Comparison of ENCODE assay signal across 18 cellular contexts in genomic region chr14:104442107-104442551, GRCh38.
A peak's percentile ranks its signal among the peaks of the same experiment; 100 is the strongest.
DNase-seq lines count a peak whose midpoint lies in the region; ATAC-seq and TF ChIP-seq lines count a peak whose summit lies in the region.
"Had no signal": no experiment of that assay in that cellular context is flagged by ENCODE, and none has a peak within 500 bp of the region (broad histone marks: within the 10 kb centered on the region; RNA-seq: fewer than 3 reads in every experiment).

No MANE protein-coding gene starts in this region.

- H3K4me3 Mint-ChIP-seq in glutamatergic neuron (ENCODE audit: unreplicated experiment), result no peak overlapping the region
- no peak overlapping the region for H3K4me3 Mint-ChIP-seq in stimulated activated effector memory CD8-positive, alpha-beta T cell treated with anti-CD3 and anti-CD28 coated beads, Interleukin-12 subunit alpha, Interleukin-12 subunit beta, amount 100 ng/mL, for 72 hours
- H3K4me3 Mint-ChIP-seq: activated CD8-positive, alpha-beta T cell treated with anti-CD3 and anti-CD28 coated beads for 36 hours; activated T-helper 17 cell treated with anti-CD3 and anti-CD28 coated beads, Interleukin-2, amount 50 U/mL, for 72 hours had no signal

- peaks cover 5% of the 10 kb centered on the region for H3K4me1 Mint-ChIP-seq in glutamatergic neuron (ENCODE audit: low read depth, unreplicated experiment)
- peaks cover 4% of the 10 kb centered on the region for H3K4me1 Mint-ChIP-seq in stimulated activated effector memory CD8-positive, alpha-beta T cell treated with anti-CD3 and anti-CD28 coated beads, Interleukin-12 subunit alpha, Interleukin-12 subunit beta, amount 100 ng/mL, for 72 hours

- no peaks in the 10 kb centered on the region for H3K36me3 ChIP-seq in RWPE2 (ENCODE audit: low read depth)
- H3K36me3 ChIP-seq: right lobe of liver had no signal

- TF ChIP-seq CTCF in RWPE2 (IDR thresholded peaks at IDR 0.05; ENCODE audit: poor library complexity, severe bottlenecking) (no peak), glutamatergic neuron (IDR thresholded peaks at IDR 0.05; ENCODE audit: partially characterized antibody, unreplicated experiment) (no peak)

- no peak overlapping the region for H3K4me3 ChIP-seq in RWPE2 (ENCODE audit: severe bottlenecking)
- H3K4me3 ChIP-seq: right lobe of liver had no signal

- H3K9me3 ChIP-seq in RWPE2 (ENCODE audit: severe bottlenecking), result no peaks in the 10 kb centered on the region
- H3K9me3 ChIP-seq: right lobe of liver had no signal

- H3K27ac ChIP-seq in RWPE2 (ENCODE audit: poor library complexity, severe bottlenecking), result no peak overlapping the region
- H3K27ac ChIP-seq: C4-2B, right lobe of liver had no signal

- no peak overlapping the region for H3K27ac Mint-ChIP-seq in glutamatergic neuron (ENCODE audit: unreplicated experiment)
- H3K27ac Mint-ChIP-seq in stimulated activated effector memory CD8-positive, alpha-beta T cell treated with anti-CD3 and anti-CD28 coated beads, Interleukin-12 subunit alpha, Interleukin-12 subunit beta, amount 100 ng/mL, for 72 hours, result no peak overlapping the region
- H3K27ac Mint-ChIP-seq: activated CD8-positive, alpha-beta T cell treated with anti-CD3 and anti-CD28 coated beads for 36 hours; activated T-helper 17 cell treated with anti-CD3 and anti-CD28 coated beads, Interleukin-2, amount 50 U/mL, for 72 hours had no signal

- ATAC-seq in RWPE2 (ENCODE audit: low read depth) (no peak), HG03159 (IDR thresholded peaks at IDR 0.05; ENCODE audit: unreplicated experiment) (no peak)
- no peak for ATAC-seq in stimulated activated effector memory CD8-positive, alpha-beta T cell treated with anti-CD3 and anti-CD28 coated beads, Interleukin-12 subunit alpha, Interleukin-12 subunit beta, amount 100 ng/mL, for 72 hours
- ATAC-seq: activated CD8-positive, alpha-beta T cell treated with anti-CD3 and anti-CD28 coated beads for 36 hours; activated T-helper 17 cell treated with anti-CD3 and anti-CD28 coated beads, Interleukin-2, amount 50 U/mL, for 72 hours; stimulated activated naive CD8-positive, alpha-beta T cell treated with anti-CD3 and anti-CD28 coated beads, Interleukin-15, Interleukin-2, amounts not matched to agents 100 U/mL and 50 U/mL, for 24 hours had no signal

- peak; percentile 44 for DNase-seq in activated effector memory CD4-positive, alpha-beta T cell treated with anti-CD3 and anti-CD28 coated beads, Interleukin-2, amount 50 U/mL, for 16 hours
- no peak for DNase-seq in activated effector memory CD4-positive, alpha-beta T cell treated with Interleukin-2 at 50 U/mL for 16 hours
- DNase-seq in RWPE2 (ENCODE audit: low spot score) (peak; percentile 65), glutamatergic neuron (peak; percentile 38), ureter (ENCODE audit: low spot score) (no peak), SIG-M5 (lab: John Stamatoyannopoulos, UW) (no peak)
- peak; percentile 1 to 40 for DNase-seq in stimulated activated effector memory CD8-positive, alpha-beta T cell treated with anti-CD3 and anti-CD28 coated beads, Interleukin-12 subunit alpha, Interleukin-12 subunit beta, amount 100 ng/mL, for 72 hours (ENCODE audit: low spot score in 2 of 2)
- DNase-seq: activated CD8-positive, alpha-beta T cell treated with anti-CD3 and anti-CD28 coated beads for 36 hours; central memory CD4-positive, alpha-beta T cell; effector CD4-positive, alpha-beta T cell; GF-D8; NCI-H1105; NCI-H510A treated with DMSO at 0.1 percent for 48 hours; stimulated activated naive CD8-positive, alpha-beta T cell treated with anti-CD3 and anti-CD28 coated beads, Interleukin-15, Interleukin-2, amounts not matched to agents 100 U/mL and 50 U/mL, for 24 hours had no signal

- peaks cover 9% of the 10 kb centered on the region for H3K9me3 Mint-ChIP-seq in glutamatergic neuron (ENCODE audit: unreplicated experiment)
- peaks cover 6% of the 10 kb centered on the region for H3K9me3 Mint-ChIP-seq in stimulated activated effector memory CD8-positive, alpha-beta T cell treated with anti-CD3 and anti-CD28 coated beads, Interleukin-12 subunit alpha, Interleukin-12 subunit beta, amount 100 ng/mL, for 72 hours

- H3K4me1 ChIP-seq in RWPE2 (ENCODE audit: insufficient read depth, poor library complexity, severe bottlenecking), result no peaks in the 10 kb centered on the region
- H3K4me1 ChIP-seq: right lobe of liver had no signal

- H3K27me3 Mint-ChIP-seq in glutamatergic neuron (ENCODE audit: unreplicated experiment), result peaks cover 4% of the 10 kb centered on the region
- H3K27me3 Mint-ChIP-seq: activated CD8-positive, alpha-beta T cell treated with anti-CD3 and anti-CD28 coated beads for 36 hours had no signal

- peaks cover 25% of the 10 kb centered on the region for H3K27me3 ChIP-seq in RWPE2 (ENCODE audit: insufficient read depth, poor library complexity, severe bottlenecking)
- H3K27me3 ChIP-seq: right lobe of liver had no signal

- peaks cover 13% of the 10 kb centered on the region for H3K36me3 Mint-ChIP-seq in glutamatergic neuron (ENCODE audit: unreplicated experiment)
- peaks cover 12% of the 10 kb centered on the region for H3K36me3 Mint-ChIP-seq in stimulated activated effector memory CD8-positive, alpha-beta T cell treated with anti-CD3 and anti-CD28 coated beads, Interleukin-12 subunit alpha, Interleukin-12 subunit beta, amount 100 ng/mL, for 72 hours

Comparison
In these comparisons a context has a peak if more than half of its experiments do, and no peak if none do; other contexts are left out.
1. DNase-seq: peak in activated effector memory CD4-positive, alpha-beta T cell treated with anti-CD3 and anti-CD28 coated beads, Interleukin-2, amount 50 U/mL, for 16 hours (single experiment), RWPE2 (single experiment), glutamatergic neuron (single experiment) and stimulated activated effector memory CD8-positive, alpha-beta T cell treated with anti-CD3 and anti-CD28 coated beads, Interleukin-12 subunit alpha, Interleukin-12 subunit beta, amount 100 ng/mL, for 72 hours (2 of 2); none in activated effector memory CD4-positive, alpha-beta T cell treated with Interleukin-2 at 50 U/mL for 16 hours (single experiment), ureter (single experiment) and SIG-M5 (single experiment).